Comparison of ENCODE assay signal across 8 cellular contexts in genomic region chr10:17836917-17837316, GRCh38.
A peak's percentile ranks its signal among the peaks of the same experiment; 100 is the strongest.
DNase-seq lines count a peak whose midpoint lies in the region; ATAC-seq, FAIRE-seq and TF ChIP-seq lines count a peak whose summit lies in the region.
"Had no signal": no experiment of that assay in that cellular context is flagged by ENCODE, and none has a peak within 500 bp of the region (broad histone marks: within the 10 kb centered on the region; RNA-seq: fewer than 3 reads in every experiment).

No MANE protein-coding gene starts in this region.

- FAIRE-seq in HTR-8/SVneo (lab: Jason Lieb, UNC): no peak

- peaks cover 0 to 4% (median 0%) of the 10 kb centered on the region in 5 donors for H3K36me3 ChIP-seq in subcutaneous abdominal adipose tissue (ENCODE audit: control insufficient read depth in 5 of 5, insufficient read depth in 5 of 5, low read length in 5 of 5)

- peaks cover 0 to 8% (median 3%) of the 10 kb centered on the region in 5 donors for H3K27me3 ChIP-seq in subcutaneous abdominal adipose tissue (ENCODE audit: control insufficient read depth in 5 of 5, insufficient read depth in 4 of 5, low read length in 5 of 5)

- peaks cover 0 to 28% (median 16%) of the 10 kb centered on the region in 5 donors for H3K4me1 ChIP-seq in subcutaneous abdominal adipose tissue (ENCODE audit: control insufficient read depth in 5 of 5, insufficient read depth in 5 of 5, low read length in 5 of 5)

- ATAC-seq in GM18520 (IDR thresholded peaks at IDR 0.05; ENCODE audit: unreplicated experiment): no peak
- ATAC-seq: T-cell had no signal

- DNase-seq in HTR-8/SVneo (ENCODE audit: insufficient read length, low spot score): peak; percentile 42
- peak; percentile 22 for DNase-seq in astrocyte of the cerebellum (ENCODE audit: low read depth)
- DNase-seq in iPS-NIHi7 (ENCODE audit: extremely low spot score): peak; percentile 62
- DNase-seq in putamen (ENCODE audit: low spot score): no peak
- DNase-seq in stimulated activated CD4-positive, alpha-beta T cell treated with anti-CD3 and anti-CD28 coated beads, Interleukin-1b, Interleukin-23, amount 100 ng/mL, for 48 hours: no peak
- DNase-seq: T-cell had no signal

- in situ Hi-C loops in astrocyte of the cerebellum (cut with HindIII; ENCODE audit: low sequenced_read_pairs): no loop called here

- H3K4me3 ChIP-seq in astrocyte of the cerebellum (ENCODE audit: low read depth, low read length) (peak overlapping the region; percentile 3), subcutaneous abdominal adipose tissue (ENCODE audit: low read depth in 1 of 5, low read length in 5 of 5) (peak overlapping the region; percentile 22 to 57 (median 27))

- no peaks in the 10 kb centered on the region for H3K9me3 ChIP-seq in subcutaneous abdominal adipose tissue (ENCODE audit: control insufficient read depth in 5 of 5, low read length in 5 of 5)

- no peak for TF ChIP-seq CTCF in astrocyte of the cerebellum (IDR thresholded peaks at IDR 0.05; ENCODE audit: low read depth, low read length, missing control alignments)

- peak overlapping the region in 1 of 5 donors; percentile 41 for H3K9ac ChIP-seq in subcutaneous abdominal adipose tissue (ENCODE audit: low read length in 5 of 5)

- H3K27ac ChIP-seq in subcutaneous abdominal adipose tissue (ENCODE audit: low read depth, low read length): no peak overlapping the region

Comparison
In these comparisons a context has a peak if more than half of its experiments do, and no peak if none do; other contexts are left out.
1. DNase-seq: peak in HTR-8/SVneo (single experiment), astrocyte of the cerebellum (single experiment) and iPS-NIHi7 (single experiment); none in putamen (single experiment) and stimulated activated CD4-positive, alpha-beta T cell treated with anti-CD3 and anti-CD28 coated beads, Interleukin-1b, Interleukin-23, amount 100 ng/mL, for 48 hours (single experiment).